In the genomic region with DNA sequence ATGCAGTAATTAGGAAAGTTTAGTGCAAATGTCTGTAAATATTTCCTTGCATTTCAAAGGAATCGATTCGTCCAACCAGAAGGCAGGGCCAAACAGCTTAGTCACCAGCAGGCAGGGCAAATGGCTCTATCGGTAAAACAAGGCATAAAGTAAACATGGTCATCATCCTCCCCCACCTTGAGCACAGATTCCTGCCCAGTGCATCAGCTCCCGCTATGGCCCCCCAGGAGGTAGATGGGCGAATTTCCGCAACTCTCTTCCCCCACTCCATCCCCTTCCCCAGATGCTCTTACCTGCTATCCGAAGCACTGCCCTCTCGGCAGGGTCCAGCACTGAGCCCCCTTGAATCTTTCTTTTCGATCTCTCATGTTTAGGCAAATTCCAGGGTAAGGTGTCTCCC, we compare ENCODE assay signal across 8 cellular contexts.
DNase-seq lines count a peak whose midpoint lies in the region; ATAC-seq and TF ChIP-seq lines count a peak whose summit lies in the region.

No MANE protein-coding gene starts in this region.

- peak overlapping the region; percentile 67 for H3K4me3 Mint-ChIP-seq in activated naive CD4-positive, alpha-beta T cell treated with anti-CD3 and anti-CD28 coated beads for 36 hours

- H3K9me3 Mint-ChIP-seq in activated naive CD4-positive, alpha-beta T cell treated with anti-CD3 and anti-CD28 coated beads for 36 hours = no peaks in the 10 kb centered on the region

- H3K9me3 ChIP-seq in subcutaneous abdominal adipose tissue (ENCODE audit: control insufficient read depth in 5 of 5, low read length in 5 of 5) = no peaks in the 10 kb centered on the region

- peaks cover 21% of the 10 kb centered on the region for H3K4me1 Mint-ChIP-seq in activated naive CD4-positive, alpha-beta T cell treated with anti-CD3 and anti-CD28 coated beads for 36 hours (ENCODE audit: low read depth)

- peaks cover 37% of the 10 kb centered on the region for H3K27me3 Mint-ChIP-seq in activated naive CD4-positive, alpha-beta T cell treated with anti-CD3 and anti-CD28 coated beads for 36 hours (ENCODE audit: low read depth)

- peaks cover 0 to 37% (median 12%) of the 10 kb centered on the region in 5 donors for H3K4me1 ChIP-seq in subcutaneous abdominal adipose tissue (ENCODE audit: control insufficient read depth in 5 of 5, insufficient read depth in 5 of 5, low read length in 5 of 5)

- H3K27ac ChIP-seq in brain microvascular endothelial cell (peak overlapping the region; percentile 39), subcutaneous abdominal adipose tissue (ENCODE audit: low read depth, low read length) (peak overlapping the region; percentile 74)

- H3K27me3 ChIP-seq in brain microvascular endothelial cell (replicated peaks) (no peaks in the 10 kb centered on the region), subcutaneous abdominal adipose tissue (ENCODE audit: control insufficient read depth in 5 of 5, insufficient read depth in 4 of 5, low read length in 5 of 5) (no peaks in the 10 kb centered on the region)

- no peak for DNase-seq in activated naive CD4-positive, alpha-beta T cell treated with anti-CD3 and anti-CD28 coated beads for 36 hours
- no peak for DNase-seq in activated naive CD4-positive, alpha-beta T cell treated with anti-CD3 and anti-CD28 coated beads, Interleukin-2, amount 50 U/mL, for 16 hours
- DNase-seq in brain microvascular endothelial cell = peak; percentile 33
- peak; percentile 74 for DNase-seq in kidney glomerular epithelial cell (lab: John Stamatoyannopoulos, UW)

- CTCF ChIA-PET in activated naive CD4-positive, alpha-beta T cell treated with anti-CD3 and anti-CD28 coated beads for 36 hours (lab: Charles Lee) = interaction anchor here (0.6 to 4.1 kb wide), 15 partner anchors 9 to 1349 kb away, joined by 3 to 40 read pairs (median 4); no protein-coding TSS in a partner anchor

- intact Hi-C loops in activated naive CD4-positive, alpha-beta T cell treated with anti-CD3 and anti-CD28 coated beads for 36 hours (cut with micrococcal nuclease) = loop anchor here (1.0 to 2.0 kb wide), 5 partner anchors 104 to 492 kb away; a partner anchor contains a TSS

- no peaks in the 10 kb centered on the region for H3K36me3 ChIP-seq in brain microvascular endothelial cell (replicated peaks)
- no peaks in the 10 kb centered on the region for H3K36me3 ChIP-seq in subcutaneous abdominal adipose tissue (ENCODE audit: control insufficient read depth in 5 of 5, insufficient read depth in 5 of 5, low read length in 5 of 5)

- no peak for TF ChIP-seq CTCF in brain microvascular endothelial cell (IDR thresholded peaks at IDR 0.05; ENCODE audit: low read depth, low read length, missing control alignments)

- peak overlapping the region; percentile 15 to 81 (median 70) for H3K9ac ChIP-seq in subcutaneous abdominal adipose tissue (ENCODE audit: low read length in 5 of 5)

- no peak overlapping the region for H3K27ac Mint-ChIP-seq in activated naive CD4-positive, alpha-beta T cell treated with anti-CD3 and anti-CD28 coated beads for 36 hours

- H3K4me3 ChIP-seq in brain microvascular endothelial cell (ENCODE audit: low read depth, low read length) = peak overlapping the region; percentile 69
- H3K4me3 ChIP-seq in subcutaneous abdominal adipose tissue (ENCODE audit: low read depth in 1 of 5, low read length in 5 of 5) = peak overlapping the region; percentile 53 to 79 (median 75)

- no peaks in the 10 kb centered on the region for H3K36me3 Mint-ChIP-seq in activated naive CD4-positive, alpha-beta T cell treated with anti-CD3 and anti-CD28 coated beads for 36 hours (ENCODE audit: low read depth)

- ATAC-seq in GM19467 (IDR thresholded peaks at IDR 0.05; ENCODE audit: unreplicated experiment) (no peak), GM18520 (IDR thresholded peaks at IDR 0.05; ENCODE audit: unreplicated experiment) (no peak), HG03520 (IDR thresholded peaks at IDR 0.05; ENCODE audit: unreplicated experiment) (no peak)

- in situ Hi-C loops in brain microvascular endothelial cell (cut with HindIII; ENCODE audit: low pct_ligation_motif_present, low sequenced_read_pairs) = no loop called here

Comparison
In these comparisons a context has a peak if more than half of its experiments do, and no peak if none do; other contexts are left out.
1. DNase-seq: peak in brain microvascular endothelial cell (single experiment) and kidney glomerular epithelial cell (single experiment); none in activated naive CD4-positive, alpha-beta T cell treated with anti-CD3 and anti-CD28 coated beads for 36 hours (single experiment) and activated naive CD4-positive, alpha-beta T cell treated with anti-CD3 and anti-CD28 coated beads, Interleukin-2, amount 50 U/mL, for 16 hours (single experiment).